19 cellular contexts compared by ENCODE assay signal in the genomic region with DNA sequence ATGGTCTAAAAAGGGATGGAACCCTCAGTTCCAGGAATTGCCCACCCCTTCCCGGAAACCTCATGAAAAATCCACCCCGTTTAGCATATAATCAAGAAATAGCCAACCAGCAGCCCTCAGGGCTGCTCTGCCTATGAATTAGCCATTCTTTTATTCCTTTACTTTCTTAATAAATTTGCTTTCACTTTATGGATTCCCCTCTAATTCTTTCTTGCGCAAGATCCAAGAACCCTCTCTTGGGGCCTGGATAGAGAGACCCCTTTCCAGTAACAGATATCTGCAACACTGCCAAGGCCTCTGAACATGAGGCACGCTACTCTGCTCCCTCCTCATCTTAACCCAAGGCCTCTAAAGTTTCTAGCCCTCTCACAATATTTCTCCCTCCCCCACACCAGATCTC.
"Had no signal": no experiment of that assay in that cellular context is flagged by ENCODE, and none has a peak within 500 bp of the region (broad histone marks: within the 10 kb centered on the region; RNA-seq: fewer than 3 reads in every experiment).

No MANE protein-coding gene starts in this region.

- H3K9me3 Mint-ChIP-seq: effector memory CD8-positive, alpha-beta T cell; T-helper 2 cell treated with Interferon-gamma antibody and Interleukin-4, amounts not matched to agents 5 μg/mL and 100 μg/mL, for 36 hours had no signal

- H3K4me1 ChIP-seq: pancreas, right lobe of liver, thyroid gland, uterus had no signal

- H3K9me3 ChIP-seq: neutrophil, pancreas, right lobe of liver, thyroid gland, uterus had no signal

- H3K27me3 ChIP-seq: cardiac muscle cell, neutrophil, right lobe of liver, thyroid gland, uterus had no signal

- DNase-seq: activated CD4-positive, alpha-beta T cell treated with anti-CD3 and anti-CD28 coated beads for 36 hours; activated CD4-positive, alpha-beta T cell treated with anti-CD3 and anti-CD28 coated beads, Interleukin-2, amount 50 U/mL, for 48 hours; dermis blood vessel endothelial cell; effector memory CD8-positive, alpha-beta T cell; foreskin melanocyte; glutamatergic neuron; hippocampal formation; pancreas; right lobe of liver; stimulated activated CD4-positive, alpha-beta T cell treated with anti-CD3 and anti-CD28 coated beads, Interleukin-4, amount 100 ng/mL, for 1 hour; thyroid gland; uterus had no signal

- ATAC-seq: activated CD4-positive, alpha-beta T cell treated with anti-CD3 and anti-CD28 coated beads for 36 hours; effector memory CD8-positive, alpha-beta T cell; left lobe of liver; pancreas; right lobe of liver; WTC11 had no signal

- H3K4me3 ChIP-seq: cardiac muscle cell, lung, pancreas, right lobe of liver, thyroid gland, uterus had no signal

- H3K4me3 Mint-ChIP-seq: activated CD4-positive, alpha-beta T cell treated with anti-CD3 and anti-CD28 coated beads for 36 hours; activated naive CD8-positive, alpha-beta T cell; effector memory CD8-positive, alpha-beta T cell; T-helper 2 cell treated with Interferon-gamma antibody and Interleukin-4, amounts not matched to agents 5 μg/mL and 100 μg/mL, for 36 hours; WTC11 had no signal

- H3K27ac Mint-ChIP-seq: activated CD4-positive, alpha-beta T cell treated with anti-CD3 and anti-CD28 coated beads for 36 hours; activated naive CD8-positive, alpha-beta T cell; effector memory CD8-positive, alpha-beta T cell; T-helper 2 cell treated with Interferon-gamma antibody and Interleukin-4, amounts not matched to agents 5 μg/mL and 100 μg/mL, for 36 hours had no signal

- H3K36me3 ChIP-seq: cardiac muscle cell, neutrophil, pancreas, right lobe of liver, thyroid gland, uterus had no signal

- H3K27ac ChIP-seq: neutrophil, pancreas, right lobe of liver, thyroid gland, uterus had no signal
